In the genomic region with DNA sequence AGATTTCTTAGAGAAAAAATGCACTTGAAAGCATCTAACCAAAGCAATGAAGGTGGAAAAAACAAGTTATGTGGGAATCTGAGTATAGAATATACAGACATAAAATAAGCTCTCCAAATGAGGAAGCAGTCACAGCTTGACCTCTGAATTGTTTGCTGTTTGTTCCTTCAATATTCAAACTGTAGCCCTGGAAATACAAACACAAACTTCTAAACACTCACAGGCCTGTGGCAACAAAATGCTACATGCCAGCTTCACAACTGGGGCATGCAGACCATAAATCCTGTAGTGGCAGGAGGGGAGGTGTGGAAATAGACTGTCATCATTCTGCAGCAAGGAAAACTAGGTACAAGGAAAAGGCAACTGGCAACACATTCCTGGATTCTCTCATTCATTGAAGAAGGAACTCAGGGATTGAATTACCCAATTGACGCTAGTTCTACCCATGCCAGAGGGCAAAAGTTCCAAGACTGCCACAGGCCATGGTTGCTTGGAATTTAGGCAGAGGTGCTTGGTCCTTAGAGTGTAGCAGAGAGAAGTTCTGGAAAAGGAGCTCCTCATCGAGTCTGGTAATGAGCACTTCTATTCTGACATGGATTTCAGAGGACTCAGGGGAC, we compare ENCODE assay signal across 9 cellular contexts.
A peak's percentile ranks its signal among the peaks of the same experiment; 100 is the strongest.
DNase-seq lines count a peak whose midpoint lies in the region; ATAC-seq lines count a peak whose summit lies in the region.
"Had no signal": no experiment of that assay in that cellular context is flagged by ENCODE, and none has a peak within 500 bp of the region (broad histone marks: within the 10 kb centered on the region; RNA-seq: fewer than 3 reads in every experiment).

No MANE protein-coding gene starts in this region.

- H3K4me3 ChIP-seq in SJCRH30 (no peak overlapping the region), stomach smooth muscle (ENCODE audit: low read length in 2 of 2) (no peak overlapping the region)

- H3K9ac ChIP-seq in stomach smooth muscle (ENCODE audit: low read length in 2 of 2) = no peak overlapping the region

- H3K4me3 Mint-ChIP-seq in effector memory CD8-positive, alpha-beta T cell = no peak overlapping the region
- H3K4me3 Mint-ChIP-seq: activated naive CD4-positive, alpha-beta T cell treated with anti-CD3 and anti-CD28 coated beads for 36 hours had no signal

- H3K27ac ChIP-seq in SJCRH30 = peak overlapping the region; percentile 35
- peak overlapping the region; percentile 7 for H3K27ac ChIP-seq in stomach smooth muscle (ENCODE audit: low read length)

- no peaks in the 10 kb centered on the region for H3K27me3 ChIP-seq in SJCRH30
- H3K27me3 ChIP-seq in stomach smooth muscle (ENCODE audit: control insufficient read depth in 1 of 2, insufficient read depth in 2 of 2, low read length in 2 of 2) = no peaks in the 10 kb centered on the region

- H3K27ac Mint-ChIP-seq in effector memory CD8-positive, alpha-beta T cell = no peak overlapping the region
- H3K27ac Mint-ChIP-seq: activated naive CD4-positive, alpha-beta T cell treated with anti-CD3 and anti-CD28 coated beads for 36 hours had no signal

- no peaks in the 10 kb centered on the region for H3K36me3 ChIP-seq in SJCRH30
- H3K36me3 ChIP-seq in stomach smooth muscle (ENCODE audit: control insufficient read depth in 2 of 2, insufficient read depth in 2 of 2, low read length in 2 of 2) = no peaks in the 10 kb centered on the region

- H3K36me3 Mint-ChIP-seq in effector memory CD8-positive, alpha-beta T cell (ENCODE audit: insufficient read depth) = no peaks in the 10 kb centered on the region

- peak; percentile 41 for DNase-seq in DMS153 (lab: John Stamatoyannopoulos, UW)
- DNase-seq in DMS153 treated with DMSO at 0.1 percent for 48 hours (lab: John Stamatoyannopoulos, UW; ENCODE audit: unreplicated experiment) = no peak
- peak in 1 of 2 experiments; percentile 51 for DNase-seq in SJCRH30
- DNase-seq in kidney tubule cell (ENCODE audit: low spot score) = peak; percentile 83
- no peak for DNase-seq in effector memory CD8-positive, alpha-beta T cell
- DNase-seq in KG1 (lab: John Stamatoyannopoulos, UW) = no peak
- DNase-seq: activated naive CD4-positive, alpha-beta T cell treated with anti-CD3 and anti-CD28 coated beads for 36 hours had no signal

- no peaks in the 10 kb centered on the region for H3K27me3 Mint-ChIP-seq in effector memory CD8-positive, alpha-beta T cell

- H3K4me1 Mint-ChIP-seq in effector memory CD8-positive, alpha-beta T cell (ENCODE audit: low read depth in 2 of 2) = no peaks in the 10 kb centered on the region

- H3K4me1 ChIP-seq in SJCRH30 (peaks cover 42% of the 10 kb centered on the region), stomach smooth muscle (ENCODE audit: control insufficient read depth, insufficient read depth, low read length) (peaks cover 12% of the 10 kb centered on the region)

- no peaks in the 10 kb centered on the region for H3K9me3 ChIP-seq in SJCRH30 (replicated peaks)
- H3K9me3 ChIP-seq in stomach smooth muscle (ENCODE audit: control insufficient read depth in 2 of 2, low read length in 2 of 2) = no peaks in the 10 kb centered on the region

- ATAC-seq in HG02840 (IDR thresholded peaks at IDR 0.05; ENCODE audit: low FRiP score, unreplicated experiment) = no peak
- ATAC-seq in effector memory CD8-positive, alpha-beta T cell (replicated peaks) = no peak

- peaks cover 0 to 6% of the 10 kb centered on the region in 2 donors for H3K9me3 Mint-ChIP-seq in effector memory CD8-positive, alpha-beta T cell
- H3K9me3 Mint-ChIP-seq: activated naive CD4-positive, alpha-beta T cell treated with anti-CD3 and anti-CD28 coated beads for 36 hours had no signal

Comparison
In these comparisons a context has a peak if more than half of its experiments do, and no peak if none do; other contexts are left out.
1. DNase-seq: peak in DMS153 (single experiment) and kidney tubule cell (single experiment); none in DMS153 treated with DMSO at 0.1 percent for 48 hours (single experiment), effector memory CD8-positive, alpha-beta T cell (0 of 3) and KG1 (single experiment).